ENCODE assay signal across 20 cellular contexts in genomic region chr21:31232344-31232743, GRCh38.
"Had no signal": no experiment of that assay in that cellular context is flagged by ENCODE, and none has a peak within 500 bp of the region (broad histone marks: within the 10 kb centered on the region; RNA-seq: fewer than 3 reads in every experiment).

No MANE protein-coding gene starts in this region.

- H3K27me3 ChIP-seq: colonic mucosa, esophagus muscularis mucosa, foreskin keratinocyte, gastroesophageal sphincter, heart left ventricle, hepatocyte had no signal

- H3K4me1 ChIP-seq: colonic mucosa, esophagus muscularis mucosa, foreskin keratinocyte, gastroesophageal sphincter, heart left ventricle, left ventricle myocardium inferior, lower lobe of right lung had no signal

- H3K4me3 Mint-ChIP-seq: dendritic cell treated with granulocyte-macrophage colony-stimulating factor and Interleukin-4, amounts not matched to agents 40 ng/mL and 50 ng/mL, for 4 days; immature natural killer cell; mesothelial cell of epicardium; naive B cell; naive thymus-derived CD8-positive, alpha-beta T cell had no signal

- H3K9me3 Mint-ChIP-seq: dendritic cell treated with granulocyte-macrophage colony-stimulating factor and Interleukin-4, amounts not matched to agents 40 ng/mL and 50 ng/mL, for 4 days; naive thymus-derived CD8-positive, alpha-beta T cell had no signal

- H2AFZ ChIP-seq: hepatocyte had no signal

- DNase-seq: colonic mucosa; cortex of kidney; effector CD8-positive, alpha-beta T cell; foreskin keratinocyte; heart left ventricle; hypothalamus; immature natural killer cell; islet precursor cell; left cardiac atrium; left ventricle myocardium inferior; lower lobe of right lung; mesenchymal stem cell; mucosa of descending colon; naive B cell; naive thymus-derived CD8-positive, alpha-beta T cell had no signal

- H3K9me3 ChIP-seq: colonic mucosa, gastroesophageal sphincter, lower lobe of right lung, mucosa of descending colon had no signal

- H3K36me3 Mint-ChIP-seq: naive B cell had no signal

- H3K4me2 ChIP-seq: hepatocyte had no signal

- H3K4me3 ChIP-seq: colonic mucosa, esophagus muscularis mucosa, gastroesophageal sphincter, heart left ventricle, hepatocyte, left ventricle myocardium inferior, lower lobe of right lung, mucosa of descending colon had no signal

- H3K27me3 Mint-ChIP-seq: dendritic cell treated with granulocyte-macrophage colony-stimulating factor and Interleukin-4, amounts not matched to agents 40 ng/mL and 50 ng/mL, for 4 days; naive B cell; naive thymus-derived CD8-positive, alpha-beta T cell had no signal

- H3K36me3 ChIP-seq: colonic mucosa, esophagus muscularis mucosa, gastroesophageal sphincter, heart left ventricle, left ventricle myocardium inferior, lower lobe of right lung had no signal

- ATAC-seq: foreskin keratinocyte; gastroesophageal sphincter; heart left ventricle; left cardiac atrium; lower lobe of right lung; mucosa of descending colon; naive thymus-derived CD8-positive, alpha-beta T cell had no signal

- H3K27ac ChIP-seq: colonic mucosa, esophagus muscularis mucosa, foreskin keratinocyte, gastroesophageal sphincter, heart left ventricle, hepatocyte, left ventricle myocardium inferior, lower lobe of right lung had no signal

- H3K4me1 Mint-ChIP-seq: mesothelial cell of epicardium, naive B cell had no signal

- H3K79me2 ChIP-seq: hepatocyte had no signal

- H3K27ac Mint-ChIP-seq: dendritic cell treated with granulocyte-macrophage colony-stimulating factor and Interleukin-4, amounts not matched to agents 40 ng/mL and 50 ng/mL, for 4 days; immature natural killer cell; mesothelial cell of epicardium; naive B cell had no signal
